ENCODE assay signal across 1 cellular context in the genomic region with DNA sequence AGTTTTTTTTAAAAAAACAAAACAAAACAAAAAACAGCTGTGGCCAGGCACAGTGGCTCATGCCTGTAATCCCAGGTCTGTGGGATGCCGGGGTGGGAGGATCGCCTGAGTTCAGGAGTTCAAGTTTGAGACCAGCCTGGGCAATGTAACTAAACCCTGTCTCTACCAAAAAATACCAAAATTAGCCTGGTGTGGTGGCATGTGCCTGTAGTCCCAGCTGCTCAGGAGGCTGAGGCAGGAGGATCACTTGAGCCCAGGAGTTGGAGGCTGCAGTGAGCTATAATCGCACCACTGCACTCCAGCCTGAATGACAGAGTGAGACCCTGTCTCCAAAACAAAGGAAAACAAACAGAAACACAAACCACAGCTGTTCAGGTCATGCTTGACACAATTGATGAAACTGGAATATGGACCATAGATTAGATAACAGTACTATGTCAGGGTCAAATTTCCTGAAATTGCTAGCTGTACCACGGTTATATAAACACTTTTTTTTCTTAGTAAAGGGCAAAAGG.
TF ChIP-seq lines count a peak whose summit lies in the region.

No MANE protein-coding gene starts in this region.

TF ChIP-seq in HepG2, 621 proteins besides CTCF, POLR2A, EP300 and RAD21 (continued from another document and continues in another):
- TF ChIP-seq MIER2 (CRISPR knock-in tag; IDR thresholded peaks at IDR 0.05) (peak; percentile 26; the same call in 1 of the 2 replicates), STAT6 (CRISPR knock-in tag; IDR thresholded peaks at IDR 0.05; ENCODE audit: borderline replicate concordance) (peak; percentile 66; the same call in 1 of the 2 replicates), SRSF9 (IDR thresholded peaks at IDR 0.05; ENCODE audit: borderline replicate concordance, insufficient read depth, low read depth, low read length, poor library complexity, severe bottlenecking) (no peak), SRF (IDR thresholded peaks at IDR 0.05; ENCODE audit: low read depth, low read length) (no peak), HOXA7 (CRISPR knock-in tag; IDR thresholded peaks at IDR 0.05) (no peak), KAT7 (CRISPR knock-in tag; IDR thresholded peaks at IDR 0.05; ENCODE audit: borderline replicate concordance) (no peak), ZKSCAN8 (CRISPR knock-in tag; IDR thresholded peaks at IDR 0.05; ENCODE audit: borderline replicate concordance) (peak; percentile 79), ZNF550 (CRISPR knock-in tag; IDR thresholded peaks at IDR 0.05; ENCODE audit: borderline replicate concordance) (no peak), ZBTB4 (CRISPR knock-in tag; IDR thresholded peaks at IDR 0.05; ENCODE audit: borderline replicate concordance) (0 out of 2 replicates have a peak, but pooled peaks have one; percentile 68), ZNF12 (CRISPR knock-in tag; IDR thresholded peaks at IDR 0.05) (no peak), POLR2AphosphoS2 (IDR thresholded peaks at IDR 0.05; ENCODE audit: low read depth, low read length) (no peak), NR3C1 (CRISPR knock-in tag; IDR thresholded peaks at IDR 0.05) (no peak), ZNF451 (CRISPR knock-in tag; IDR thresholded peaks at IDR 0.05) (no peak), PAF1 (CRISPR knock-in tag; IDR thresholded peaks at IDR 0.05) (no peak), ZSCAN5A (CRISPR knock-in tag; IDR thresholded peaks at IDR 0.05; ENCODE audit: borderline replicate concordance) (0 out of 2 replicates have a peak, but pooled peaks have one; percentile 59), ZNF292 (CRISPR knock-in tag; IDR thresholded peaks at IDR 0.05; ENCODE audit: borderline replicate concordance, low read depth) (peak; percentile 96), PHF5A (CRISPR knock-in tag; IDR thresholded peaks at IDR 0.05; ENCODE audit: low read depth, unreplicated experiment) (peak; percentile 87), ZNF101 (CRISPR knock-in tag; IDR thresholded peaks at IDR 0.05; ENCODE audit: borderline replicate concordance, low read depth) (no peak), SETDB1 (CRISPR knock-in tag; IDR thresholded peaks at IDR 0.05; ENCODE audit: borderline replicate concordance) (no peak), ZSCAN20 (CRISPR knock-in tag; IDR thresholded peaks at IDR 0.05; ENCODE audit: borderline replicate concordance) (no peak), RARA (CRISPR knock-in tag; IDR thresholded peaks at IDR 0.05) (peak; percentile 98), DPF2 (CRISPR knock-in tag; IDR thresholded peaks at IDR 0.05; ENCODE audit: borderline replicate concordance, low read depth) (peak; percentile 83), ZBTB49 (CRISPR knock-in tag; IDR thresholded peaks at IDR 0.05; ENCODE audit: borderline replicate concordance) (no peak), ZNF572 (CRISPR knock-in tag; IDR thresholded peaks at IDR 0.05) (no peak), HNF1B (CRISPR knock-in tag; IDR thresholded peaks at IDR 0.05) (peak; percentile 19; the same call in 1 of the 2 replicates), ZNF430 (CRISPR knock-in tag; IDR thresholded peaks at IDR 0.05) (no peak), MBD4 (IDR thresholded peaks at IDR 0.05; ENCODE audit: borderline replicate concordance, low read length) (no peak), ARHGAP35 (CRISPR knock-in tag; IDR thresholded peaks at IDR 0.05; ENCODE audit: borderline replicate concordance) (no peak), PHF8 (CRISPR knock-in tag; IDR thresholded peaks at IDR 0.05) (no peak), NR2F1 (CRISPR knock-in tag; IDR thresholded peaks at IDR 0.05) (peak; percentile 79 to 93), BHLHE40 (IDR thresholded peaks at IDR 0.05; ENCODE audit: low read length) (peak; percentile 59; the same call in 1 of the 2 replicates)
- TF ChIP-seq, protein P1, sequence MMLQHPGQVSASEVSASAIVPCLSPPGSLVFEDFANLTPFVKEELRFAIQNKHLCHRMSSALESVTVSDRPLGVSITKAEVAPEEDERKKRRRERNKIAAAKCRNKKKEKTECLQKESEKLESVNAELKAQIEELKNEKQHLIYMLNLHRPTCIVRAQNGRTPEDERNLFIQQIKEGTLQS (CRISPR knock-in tag; IDR thresholded peaks at IDR 0.05): no peak; the same call in 1 of the 2 replicates
- TF ChIP-seq, protein P2, sequence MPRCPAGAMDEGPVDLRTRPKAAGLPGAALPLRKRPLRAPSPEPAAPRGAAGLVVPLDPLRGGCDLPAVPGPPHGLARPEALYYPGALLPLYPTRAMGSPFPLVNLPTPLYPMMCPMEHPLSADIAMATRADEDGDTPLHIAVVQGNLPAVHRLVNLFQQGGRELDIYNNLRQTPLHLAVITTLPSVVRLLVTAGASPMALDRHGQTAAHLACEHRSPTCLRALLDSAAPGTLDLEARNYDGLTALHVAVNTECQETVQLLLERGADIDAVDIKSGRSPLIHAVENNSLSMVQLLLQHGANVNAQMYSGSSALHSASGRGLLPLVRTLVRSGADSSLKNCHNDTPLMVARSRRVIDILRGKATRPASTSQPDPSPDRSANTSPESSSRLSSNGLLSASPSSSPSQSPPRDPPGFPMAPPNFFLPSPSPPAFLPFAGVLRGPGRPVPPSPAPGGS (CRISPR knock-in tag; IDR thresholded peaks at IDR 0.05): no peak
- TF ChIP-seq, protein P3, sequence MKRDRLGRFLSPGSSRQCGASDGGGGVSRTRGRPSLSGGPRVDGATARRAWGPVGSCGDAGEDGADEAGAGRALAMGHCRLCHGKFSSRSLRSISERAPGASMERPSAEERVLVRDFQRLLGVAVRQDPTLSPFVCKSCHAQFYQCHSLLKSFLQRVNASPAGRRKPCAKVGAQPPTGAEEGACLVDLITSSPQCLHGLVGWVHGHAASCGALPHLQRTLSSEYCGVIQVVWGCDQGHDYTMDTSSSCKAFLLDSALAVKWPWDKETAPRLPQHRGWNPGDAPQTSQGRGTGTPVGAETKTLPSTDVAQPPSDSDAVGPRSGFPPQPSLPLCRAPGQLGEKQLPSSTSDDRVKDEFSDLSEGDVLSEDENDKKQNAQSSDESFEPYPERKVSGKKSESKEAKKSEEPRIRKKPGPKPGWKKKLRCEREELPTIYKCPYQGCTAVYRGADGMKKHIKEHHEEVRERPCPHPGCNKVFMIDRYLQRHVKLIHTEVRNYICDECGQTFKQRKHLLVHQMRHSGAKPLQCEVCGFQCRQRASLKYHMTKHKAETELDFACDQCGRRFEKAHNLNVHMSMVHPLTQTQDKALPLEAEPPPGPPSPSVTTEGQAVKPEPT (CRISPR knock-in tag; IDR thresholded peaks at IDR 0.05; ENCODE audit: low read depth): no peak
- TF ChIP-seq, protein P4, sequence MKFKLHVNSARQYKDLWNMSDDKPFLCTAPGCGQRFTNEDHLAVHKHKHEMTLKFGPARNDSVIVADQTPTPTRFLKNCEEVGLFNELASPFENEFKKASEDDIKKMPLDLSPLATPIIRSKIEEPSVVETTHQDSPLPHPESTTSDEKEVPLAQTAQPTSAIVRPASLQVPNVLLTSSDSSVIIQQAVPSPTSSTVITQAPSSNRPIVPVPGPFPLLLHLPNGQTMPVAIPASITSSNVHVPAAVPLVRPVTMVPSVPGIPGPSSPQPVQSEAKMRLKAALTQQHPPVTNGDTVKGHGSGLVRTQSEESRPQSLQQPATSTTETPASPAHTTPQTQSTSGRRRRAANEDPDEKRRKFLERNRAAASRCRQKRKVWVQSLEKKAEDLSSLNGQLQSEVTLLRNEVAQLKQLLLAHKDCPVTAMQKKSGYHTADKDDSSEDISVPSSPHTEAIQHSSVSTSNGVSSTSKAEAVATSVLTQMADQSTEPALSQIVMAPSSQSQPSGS (CRISPR knock-in tag; IDR thresholded peaks at IDR 0.05): peak; percentile 81
- TF ChIP-seq, protein P5, sequence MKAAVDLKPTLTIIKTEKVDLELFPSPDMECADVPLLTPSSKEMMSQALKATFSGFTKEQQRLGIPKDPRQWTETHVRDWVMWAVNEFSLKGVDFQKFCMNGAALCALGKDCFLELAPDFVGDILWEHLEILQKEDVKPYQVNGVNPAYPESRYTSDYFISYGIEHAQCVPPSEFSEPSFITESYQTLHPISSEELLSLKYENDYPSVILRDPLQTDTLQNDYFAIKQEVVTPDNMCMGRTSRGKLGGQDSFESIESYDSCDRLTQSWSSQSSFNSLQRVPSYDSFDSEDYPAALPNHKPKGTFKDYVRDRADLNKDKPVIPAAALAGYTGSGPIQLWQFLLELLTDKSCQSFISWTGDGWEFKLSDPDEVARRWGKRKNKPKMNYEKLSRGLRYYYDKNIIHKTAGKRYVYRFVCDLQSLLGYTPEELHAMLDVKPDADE (CRISPR knock-in tag; IDR thresholded peaks at IDR 0.05): no peak
